ENCODE assay signal across 10 cellular contexts in genomic region chr9:121568541-121569265, GRCh38.
DNase-seq lines count a peak whose midpoint lies in the region; ATAC-seq and TF ChIP-seq lines count a peak whose summit lies in the region.
"Had no signal": no experiment of that assay in that cellular context is flagged by ENCODE, and none has a peak within 500 bp of the region (broad histone marks: within the 10 kb centered on the region; RNA-seq: fewer than 3 reads in every experiment).

No MANE protein-coding gene starts in this region.

- H3K9ac ChIP-seq in H9 (ENCODE audit: extremely low read depth, insufficient read length, low read length) (no peak overlapping the region), subcutaneous abdominal adipose tissue (ENCODE audit: low read length in 5 of 5) (peak overlapping the region in 4 of 5 donors; percentile 30 to 54 (median 42))
- H3K9ac ChIP-seq: parathyroid adenoma had no signal

- CTCF ChIA-PET in activated CD8-positive, alpha-beta T cell treated with anti-CD3 and anti-CD28 coated beads for 36 hours (lab: Charles Lee): no interaction called here

- no peaks in the 10 kb centered on the region for H3K79me1 ChIP-seq in H9 (ENCODE audit: insufficient read depth, low read depth, low read length, poor library complexity, severe bottlenecking)

- H3K36me3 Mint-ChIP-seq in H9 (ENCODE audit: insufficient read depth in 1 of 3, low read depth in 3 of 3): no peaks in the 10 kb centered on the region
- no peaks in the 10 kb centered on the region for H3K36me3 Mint-ChIP-seq in activated CD8-positive, alpha-beta T cell treated with anti-CD3 and anti-CD28 coated beads for 36 hours (ENCODE audit: low read depth)

- H3K4me3 Mint-ChIP-seq in H9: no peak overlapping the region; a peak in 1 of 5 replicates
- no peak overlapping the region for H3K4me3 Mint-ChIP-seq in activated CD8-positive, alpha-beta T cell treated with anti-CD3 and anti-CD28 coated beads for 36 hours

- no peak overlapping the region for H3K56ac ChIP-seq in H9 (ENCODE audit: insufficient read length, low read depth, low read length)

- no peak overlapping the region for H4K91ac ChIP-seq in H9 (ENCODE audit: insufficient read length, low read depth, low read length)

- no peak overlapping the region for H2BK120ac ChIP-seq in H9 (ENCODE audit: low read depth, low read length, poor library complexity, severe bottlenecking)

- TF ChIP-seq CTCF in H9 (conservative IDR thresholded peaks at IDR 0.05) (no peak), lower lobe of right lung (IDR thresholded peaks at IDR 0.05) (no peak)
- no peak for TF ChIP-seq CTCF in activated CD8-positive, alpha-beta T cell treated with anti-CD3 and anti-CD28 coated beads for 36 hours (IDR thresholded peaks at IDR 0.05)

- no peaks in the 10 kb centered on the region; a peak in 1 of 5 replicates for H3K9me3 Mint-ChIP-seq in H9
- no peaks in the 10 kb centered on the region for H3K9me3 Mint-ChIP-seq in activated CD8-positive, alpha-beta T cell treated with anti-CD3 and anti-CD28 coated beads for 36 hours

- H3K27ac ChIP-seq in H9 (ENCODE audit: insufficient read length, low read depth, low read length) (no peak overlapping the region), lower lobe of right lung (peak overlapping the region; percentile 25), subcutaneous abdominal adipose tissue (ENCODE audit: low read depth, low read length) (peak overlapping the region; percentile 74)
- H3K27ac ChIP-seq: parathyroid adenoma had no signal

- H3K4me1 Mint-ChIP-seq in H9: peaks cover 0 to 26% of the 10 kb centered on the region in 2 experiments; a peak in 2 of 4 replicates
- no peaks in the 10 kb centered on the region for H3K4me1 Mint-ChIP-seq in activated CD8-positive, alpha-beta T cell treated with anti-CD3 and anti-CD28 coated beads for 36 hours (ENCODE audit: low read depth)

- ATAC-seq in lower lobe of right lung (no peak), GM18907 (IDR thresholded peaks at IDR 0.05; ENCODE audit: unreplicated experiment) (no peak), GM18858 (IDR thresholded peaks at IDR 0.05; ENCODE audit: unreplicated experiment) (no peak)
- no peak for ATAC-seq in activated CD8-positive, alpha-beta T cell treated with anti-CD3 and anti-CD28 coated beads for 36 hours

- H2AK5ac ChIP-seq in H9 (ENCODE audit: insufficient read length, low read length): no peak overlapping the region

- intact Hi-C loops in lower lobe of right lung (cut with DNase I): no loop called here
- intact Hi-C loops in activated CD8-positive, alpha-beta T cell treated with anti-CD3 and anti-CD28 coated beads for 36 hours (cut with micrococcal nuclease): no loop called here

- no peaks in the 10 kb centered on the region for H3K23me2 ChIP-seq in H9 (ENCODE audit: insufficient read length, low read depth, low read length, poor library complexity, severe bottlenecking)

- no peak overlapping the region for H3K4me2 ChIP-seq in H9 (ENCODE audit: insufficient read depth, insufficient read length, low read length)

- H3K27me3 ChIP-seq in H9 (ENCODE audit: insufficient read depth, low read length) (no peaks in the 10 kb centered on the region), lower lobe of right lung (ENCODE audit: low read depth) (no peaks in the 10 kb centered on the region), subcutaneous abdominal adipose tissue (ENCODE audit: control insufficient read depth in 5 of 5, insufficient read depth in 4 of 5, low read length in 5 of 5) (no peaks in the 10 kb centered on the region)

- H2BK5ac ChIP-seq in H9 (ENCODE audit: insufficient read length, low read length): no peak overlapping the region

- DNase-seq in H9 (no peak), dermis blood vessel endothelial cell (peak; percentile 55), lower lobe of right lung (no peak), HPDE6-E6E7 (ENCODE audit: extremely low spot score) (no peak)
- no peak for DNase-seq in activated CD8-positive, alpha-beta T cell treated with anti-CD3 and anti-CD28 coated beads for 36 hours
- DNase-seq: NCI-H1092 had no signal

- H3K9me3 ChIP-seq in H9 (ENCODE audit: control insufficient read depth, low read depth, low read length): no peaks in the 10 kb centered on the region
- no peaks in the 10 kb centered on the region for H3K9me3 ChIP-seq in lower lobe of right lung
- H3K9me3 ChIP-seq in subcutaneous abdominal adipose tissue (ENCODE audit: control insufficient read depth in 5 of 5, low read length in 5 of 5): no peaks in the 10 kb centered on the region

- peak overlapping the region in 1 of 3 experiments; percentile 44; a peak in 2 of 7 replicates for H3K27ac Mint-ChIP-seq in H9
- H3K27ac Mint-ChIP-seq in activated CD8-positive, alpha-beta T cell treated with anti-CD3 and anti-CD28 coated beads for 36 hours: no peak overlapping the region

- H3K4me1 ChIP-seq in H9 (ENCODE audit: insufficient read depth, low read length) (no peaks in the 10 kb centered on the region), lower lobe of right lung (peaks cover 31% of the 10 kb centered on the region), subcutaneous abdominal adipose tissue (ENCODE audit: control insufficient read depth in 5 of 5, insufficient read depth in 5 of 5, low read length in 5 of 5) (peaks cover 14 to 36% (median 33%) of the 10 kb centered on the region in 5 donors)
- H3K4me1 ChIP-seq: parathyroid adenoma had no signal

- POLR2A ChIA-PET in activated CD8-positive, alpha-beta T cell treated with anti-CD3 and anti-CD28 coated beads for 36 hours (lab: Charles Lee): no interaction called here

- H4K8ac ChIP-seq in H9 (replicated peaks; ENCODE audit: insufficient read length, low read depth, low read length): no peak overlapping the region

- no CpG with 5 or more reads among the region's 8 CpGs for WGBS in H9 (ENCODE audit: extremely low coverage, insufficient read length, low lambda C conversion rate)

- H3K4me3 ChIP-seq in lower lobe of right lung: no peak overlapping the region
- H3K4me3 ChIP-seq in subcutaneous abdominal adipose tissue (ENCODE audit: low read depth in 1 of 5, low read length in 5 of 5): peak overlapping the region; percentile 27 to 58 (median 45)

- H3K18ac ChIP-seq in H9 (ENCODE audit: insufficient read length, low read depth, low read length): no peak overlapping the region

- H4K5ac ChIP-seq in H9 (ENCODE audit: insufficient read length, low read depth, low read length): no peak overlapping the region

- H3K36me3 ChIP-seq in lower lobe of right lung: no peaks in the 10 kb centered on the region
- peaks cover 0 to 2% (median 0%) of the 10 kb centered on the region in 5 donors for H3K36me3 ChIP-seq in subcutaneous abdominal adipose tissue (ENCODE audit: control insufficient read depth in 5 of 5, insufficient read depth in 5 of 5, low read length in 5 of 5)

- no peak overlapping the region for H3K4ac ChIP-seq in H9 (ENCODE audit: low read depth, low read length)

- peak overlapping the region; percentile 54; the same call in 1 of the 2 replicates for H3K14ac ChIP-seq in H9 (ENCODE audit: insufficient read depth, low read length)

- H4K20me1 ChIP-seq in H9 (ENCODE audit: control insufficient read depth, insufficient read depth, insufficient read length): no peaks in the 10 kb centered on the region

- H3K23ac ChIP-seq in H9 (ENCODE audit: insufficient read length, low read depth, low read length): no peak overlapping the region

- no peak overlapping the region for H2BK20ac ChIP-seq in H9 (ENCODE audit: low read depth, low read length, poor library complexity, severe bottlenecking)

- peaks cover 25% of the 10 kb centered on the region for H3K27me3 Mint-ChIP-seq in H9 (ENCODE audit: low read depth)
- peaks cover 3% of the 10 kb centered on the region for H3K27me3 Mint-ChIP-seq in activated CD8-positive, alpha-beta T cell treated with anti-CD3 and anti-CD28 coated beads for 36 hours

- no peak overlapping the region for H2BK15ac ChIP-seq in H9 (ENCODE audit: low read depth, low read length)

- H2BK12ac ChIP-seq in H9 (ENCODE audit: insufficient read length, low read depth, low read length): no peak overlapping the region

- H3K79me2 ChIP-seq in H9 (ENCODE audit: insufficient read depth, low read length): no peaks in the 10 kb centered on the region
- H3K79me2 ChIP-seq: parathyroid adenoma had no signal

- H3T11ph ChIP-seq in H9 (ENCODE audit: low read length): no peak overlapping the region

- H2AFZ ChIP-seq in H9 (ENCODE audit: low read length): no peak overlapping the region
- H2AFZ ChIP-seq: parathyroid adenoma had no signal
